35 cellular contexts compared by ENCODE assay signal in genomic region chr1:18035145-18035544, GRCh38.
"Had no signal": no experiment of that assay in that cellular context is flagged by ENCODE, and none has a peak within 500 bp of the region (broad histone marks: within the 10 kb centered on the region; RNA-seq: fewer than 3 reads in every experiment).

No MANE protein-coding gene starts in this region.

- DNase-seq: Kasumi-1, KG1, MG63, MM.1S, MV-4-11, NCI-H1048, NCI-H1092, NCI-H1092 treated with DMSO at 0.1 percent for 48 hours, NCI-H1105, NCI-H1105 treated with DMSO at 0.1 percent for 48 hours, NCI-H1417, NCI-H1417 treated with DMSO at 0.1 percent for 48 hours, NCI-H1436, NCI-H1436 treated with DMSO at 0.1 percent for 48 hours, NCI-H146, NCI-H1694, NCI-H1694 treated with DMSO at 0.1 percent for 48 hours, NCI-H187, NCI-H187 treated with DMSO at 0.1 percent for 48 hours, NCI-H1930, NCI-H2029, NCI-H2029 treated with DMSO at 0.1 percent for 48 hours, NCI-H2081, NCI-H2081 treated with DMSO at 0.1 percent for 48 hours, NCI-H2107, NCI-H2171, NCI-H2171 treated with DMSO at 0.1 percent for 48 hours, NCI-H2227 treated with DMSO at 0.1 percent for 48 hours, NCI-H226, NCI-H345, NCI-H446, NCI-H446 treated with DMSO at 0.1 percent for 48 hours, NCI-H510A, NCI-H510A treated with DMSO at 0.1 percent for 48 hours had no signal

- H3K9ac ChIP-seq: KMS-11 had no signal

- H3K36me3 ChIP-seq: MG63 had no signal

- H3K4me2 ChIP-seq: KMS-11 had no signal

- H3K27ac ChIP-seq: KMS-11 had no signal

- H3K9me3 ChIP-seq: MG63 had no signal

- H3K4me3 ChIP-seq: MG63 had no signal
